8 cellular contexts compared by ENCODE assay signal in the genomic region with DNA sequence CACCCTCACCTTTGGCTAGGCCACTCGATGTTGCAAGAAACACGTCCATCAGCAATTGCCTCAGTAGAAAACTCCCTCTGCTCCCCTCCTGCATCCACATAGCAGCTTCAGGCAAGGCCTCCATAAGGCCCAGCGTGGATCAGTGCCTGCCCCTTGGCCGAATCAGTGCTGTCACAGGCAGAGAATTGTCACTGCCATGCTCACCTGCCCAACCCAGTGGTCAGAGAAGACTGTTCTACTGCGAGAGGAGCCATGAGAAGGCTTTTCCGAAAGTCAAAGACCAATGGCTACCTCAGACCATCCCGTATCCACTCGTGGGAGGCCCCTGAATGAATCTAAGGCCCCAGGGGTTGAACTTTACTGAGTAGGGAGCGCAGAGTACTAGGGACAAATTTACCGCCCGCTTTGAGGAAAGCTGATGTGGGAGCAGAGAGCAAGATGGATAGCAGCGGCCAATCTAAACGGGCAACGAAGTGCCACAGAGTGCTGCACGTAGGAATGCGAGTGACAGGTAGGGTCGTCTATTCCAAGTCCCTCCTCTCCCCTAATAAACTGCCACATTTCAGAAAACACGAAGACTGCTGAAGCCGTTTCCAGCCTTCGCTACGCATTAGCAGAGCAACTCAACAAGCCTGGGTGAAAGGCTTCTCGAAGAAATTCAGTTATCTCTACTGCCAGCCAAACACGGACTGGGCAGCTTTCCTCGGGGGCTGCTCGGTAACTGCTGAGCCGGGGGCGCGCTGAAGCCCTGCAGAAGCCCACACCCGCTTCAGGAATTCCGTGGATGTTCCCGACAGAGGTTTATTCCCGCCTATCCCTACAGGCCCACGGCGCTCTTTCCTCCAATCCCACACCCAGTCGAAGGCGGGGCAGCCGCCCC. TPM values are rescaled to one million over a fixed set of nuclear protein-coding genes. Genes with fewer than 3 reads are reported as not detected.
A peak's percentile ranks its signal among the peaks of the same experiment; 100 is the strongest.
DNase-seq lines count a peak whose midpoint lies in the region; ATAC-seq and TF ChIP-seq lines count a peak whose summit lies in the region.

No MANE protein-coding gene starts in this region.

- H3K9me3 ChIP-seq in HUES48 (ENCODE audit: control insufficient read depth, insufficient read depth, low read length) (no peaks in the 10 kb centered on the region), T-helper 17 cell (ENCODE audit: control insufficient read depth, low read length, poor library complexity, severe bottlenecking) (no peaks in the 10 kb centered on the region)

- peaks cover 9% of the 10 kb centered on the region; the same call in 1 of the 2 replicates for H3K4me1 ChIP-seq in HUES48 (ENCODE audit: control insufficient read depth, insufficient read depth, low read length)

- H3K27me3 ChIP-seq in HUES48 (ENCODE audit: control insufficient read depth, insufficient read depth, low read length): no peaks in the 10 kb centered on the region

- peak overlapping the region; percentile 92 for H3K4me3 ChIP-seq in HUES48 (ENCODE audit: low read depth, low read length)

- H3K4me3 Mint-ChIP-seq in T-helper 17 cell: peak overlapping the region; percentile 99
- peak overlapping the region; percentile 99 for H3K4me3 Mint-ChIP-seq in natural killer cell

- H3K9me3 Mint-ChIP-seq in natural killer cell: no peaks in the 10 kb centered on the region

- peak overlapping the region; percentile 94 for H3K27ac ChIP-seq in HUES48 (ENCODE audit: low read depth, low read length)

- H3K9ac ChIP-seq in HUES48 (ENCODE audit: low read depth, low read length): peak overlapping the region; percentile 86

- H3K36me3 Mint-ChIP-seq in T-helper 17 cell (ENCODE audit: low read depth): peaks cover 5% of the 10 kb centered on the region
- H3K36me3 Mint-ChIP-seq in natural killer cell: no peaks in the 10 kb centered on the region

- H3K4me1 Mint-ChIP-seq in T-helper 17 cell: peaks cover 20% of the 10 kb centered on the region
- H3K4me1 Mint-ChIP-seq in natural killer cell: peaks cover 28 to 32% of the 10 kb centered on the region in 2 donors

- H3K27ac Mint-ChIP-seq in T-helper 17 cell (peak overlapping the region; percentile 92), natural killer cell (peak overlapping the region; percentile 88 to 98)

- no peak for TF ChIP-seq CTCF in natural killer cell (IDR thresholded peaks at IDR 0.05)

- DNase-seq in DMS53 treated with DMSO at 0.1 percent for 48 hours (lab: John Stamatoyannopoulos, UW; ENCODE audit: unreplicated experiment) (peak; percentile 93), T-helper 17 cell (no peak), natural killer cell (no peak), HK-2 (ENCODE audit: unreplicated experiment) (no peak), middle frontal gyrus (ENCODE audit: extremely low spot score, low spot score) (no peak)
- DNase-seq in activated CD4-positive, CD25-positive, alpha-beta regulatory T cell (lab: John Stamatoyannopoulos, UW): no peak

- ATAC-seq in T-helper 17 cell (no peak), esophagus mucosa (peak; percentile 84), natural killer cell (no peak)

- H3K27me3 Mint-ChIP-seq in T-helper 17 cell (peaks cover 16% of the 10 kb centered on the region), natural killer cell (ENCODE audit: low read depth in 2 of 2) (peaks cover 17 to 38% of the 10 kb centered on the region in 2 donors)

- H3K36me3 ChIP-seq in HUES48 (ENCODE audit: control insufficient read depth, insufficient read depth, low read length): peaks cover 4% of the 10 kb centered on the region

- intact Hi-C loops in natural killer cell (cut with micrococcal nuclease): loop anchor here (10.0 kb wide), 1 partner anchor 140 kb away; a partner anchor contains a TSS

RNA-seq across cellular contexts. Expression of a gene that starts 1.0 kb away (rescaled TPM):
- total RNA-seq in T-helper 17 cell (10 to 100 TPM; 24.1 to 25.3 TPM), esophagus mucosa (93.7 TPM), natural killer cell (10 to 100 TPM; 27.3 to 40.0 (median 33.4) TPM)
